Comparison of ENCODE assay signal across 7 cellular contexts in genomic region chr10:24920907-24921881, GRCh38. TPM values are rescaled to one million over a fixed set of nuclear protein-coding genes. Genes with fewer than 3 reads are reported as not detected.
DNase-seq lines count a peak whose midpoint lies in the region; ATAC-seq and TF ChIP-seq lines count a peak whose summit lies in the region.

No MANE protein-coding gene starts in this region.

- H3K4me3 Mint-ChIP-seq in T-helper 1 cell treated with Interleukin-12 subunit alpha and Interleukin-12 subunit beta and Interleukin-4 antibody, amounts not matched to agents 30 μg/mL and 1 μg/mL, for 36 hours = no peak overlapping the region
- peak overlapping the region; percentile 3 for H3K4me3 Mint-ChIP-seq in central memory CD8-positive, alpha-beta T cell

- peaks cover 10% of the 10 kb centered on the region for H3K4me1 Mint-ChIP-seq in T-helper 1 cell treated with Interleukin-12 subunit alpha and Interleukin-12 subunit beta and Interleukin-4 antibody, amounts not matched to agents 30 μg/mL and 1 μg/mL, for 36 hours (ENCODE audit: low read depth)
- H3K4me1 Mint-ChIP-seq in central memory CD8-positive, alpha-beta T cell = peaks cover 21% of the 10 kb centered on the region

- no peak for TF ChIP-seq CTCF in lung (IDR thresholded peaks at IDR 0.05; ENCODE audit: control extremely low read depth, extremely low read depth)

- peaks cover 2% of the 10 kb centered on the region for H3K36me3 Mint-ChIP-seq in T-helper 1 cell treated with Interleukin-12 subunit alpha and Interleukin-12 subunit beta and Interleukin-4 antibody, amounts not matched to agents 30 μg/mL and 1 μg/mL, for 36 hours (ENCODE audit: low read depth)
- H3K36me3 Mint-ChIP-seq in central memory CD8-positive, alpha-beta T cell (ENCODE audit: insufficient read depth) = no peaks in the 10 kb centered on the region

- H3K27me3 Mint-ChIP-seq in T-helper 1 cell treated with Interleukin-12 subunit alpha and Interleukin-12 subunit beta and Interleukin-4 antibody, amounts not matched to agents 30 μg/mL and 1 μg/mL, for 36 hours (ENCODE audit: low read depth) = no peaks in the 10 kb centered on the region
- no peaks in the 10 kb centered on the region for H3K27me3 Mint-ChIP-seq in central memory CD8-positive, alpha-beta T cell

- no peak overlapping the region for H3K4me3 ChIP-seq in lung

- peaks cover 22% of the 10 kb centered on the region for H3K9me3 Mint-ChIP-seq in T-helper 1 cell treated with Interleukin-12 subunit alpha and Interleukin-12 subunit beta and Interleukin-4 antibody, amounts not matched to agents 30 μg/mL and 1 μg/mL, for 36 hours
- peaks cover 8% of the 10 kb centered on the region for H3K9me3 Mint-ChIP-seq in central memory CD8-positive, alpha-beta T cell

- no peak for DNase-seq in central memory CD8-positive, alpha-beta T cell (ENCODE audit: low spot score in 2 of 2)
- DNase-seq in lung (ENCODE audit: low spot score) (peak; percentile 39), NCI-H2107 treated with DMSO at 0.1 percent for 48 hours (lab: John Stamatoyannopoulos, UW; ENCODE audit: unreplicated experiment) (no peak)
- peak; percentile 43 for DNase-seq in stimulated activated CD8-positive, alpha-beta memory T cell treated with anti-CD3 and anti-CD28 coated beads, Interleukin-4, amount 100 ng/mL, for 24 hours (ENCODE audit: low read depth)

- no peaks in the 10 kb centered on the region for H3K36me3 ChIP-seq in lung (ENCODE audit: control insufficient read depth in 2 of 2, insufficient read depth in 2 of 2, low read length in 2 of 2)

- H3K4me1 ChIP-seq in lung (ENCODE audit: control insufficient read depth in 2 of 2, insufficient read depth in 2 of 2, low read length in 2 of 2) = no peaks in the 10 kb centered on the region

- 31 to 39% methylated on average over 7 of the region's 7 CpGs for WGBS in lung, 2 donors

- H3K27ac ChIP-seq in lung (ENCODE audit: low read depth in 1 of 2, low read length in 1 of 2) = no peak overlapping the region

- ATAC-seq in GM18861 (IDR thresholded peaks at IDR 0.05; ENCODE audit: unreplicated experiment) = peak; percentile 90
- ATAC-seq in HG02970 (IDR thresholded peaks at IDR 0.05; ENCODE audit: low FRiP score, unreplicated experiment) = peak; percentile 51
- peak; percentile 72 for ATAC-seq in central memory CD8-positive, alpha-beta T cell (replicated peaks; ENCODE audit: extremely low read depth, poor library complexity, severe bottlenecking)
- peak; percentile 92 for ATAC-seq in lung (ENCODE audit: insufficient read depth, low FRiP score)

- no peaks in the 10 kb centered on the region for H3K9me3 ChIP-seq in lung (ENCODE audit: control insufficient read depth in 2 of 2, insufficient read depth in 1 of 2, low read length in 1 of 2)

- no peaks in the 10 kb centered on the region for H3K27me3 ChIP-seq in lung (ENCODE audit: control insufficient read depth, insufficient read depth)

- peak overlapping the region; percentile 81 for H3K27ac Mint-ChIP-seq in T-helper 1 cell treated with Interleukin-12 subunit alpha and Interleukin-12 subunit beta and Interleukin-4 antibody, amounts not matched to agents 30 μg/mL and 1 μg/mL, for 36 hours
- no peak overlapping the region for H3K27ac Mint-ChIP-seq in central memory CD8-positive, alpha-beta T cell (ENCODE audit: low read depth)

RNA-seq across cellular contexts. Expression of gene PRTFDC1, which starts 31.2 kb away (rescaled TPM):
- total RNA-seq in lung = 10 to 100 TPM in 1 of 2 donors, 1 to 10 TPM in 1; 4.0 to 12.5 TPM
- 1 to 10 TPM; 1.6 to 2.1 TPM for polyA plus RNA-seq in lung

Comparison
In these comparisons a context has a peak if more than half of its experiments do, and no peak if none do; other contexts are left out.
1. DNase-seq: peak in lung (single experiment) and stimulated activated CD8-positive, alpha-beta memory T cell treated with anti-CD3 and anti-CD28 coated beads, Interleukin-4, amount 100 ng/mL, for 24 hours (single experiment); none in central memory CD8-positive, alpha-beta T cell (0 of 2) and NCI-H2107 treated with DMSO at 0.1 percent for 48 hours (single experiment).
2. Peak in every context shown above with its lines, with median percentiles within 50 percentile points of each other: ATAC-seq.